Comparison of ENCODE assay signal across 14 cellular contexts in genomic region chr11:19614370-19614936, GRCh38.
"Had no signal": no experiment of that assay in that cellular context is flagged by ENCODE, and none has a peak within 500 bp of the region (broad histone marks: within the 10 kb centered on the region; RNA-seq: fewer than 3 reads in every experiment).

No MANE protein-coding gene starts in this region.

- H3K27ac ChIP-seq: brain microvascular endothelial cell, heart left ventricle, parathyroid adenoma, tibial nerve had no signal

- H3K79me2 ChIP-seq: parathyroid adenoma had no signal

- H3K4me1 ChIP-seq: parathyroid adenoma had no signal

- DNase-seq: activated CD4-positive, alpha-beta T cell treated with anti-CD3 and anti-CD28 coated beads, Interleukin-2, amount 50 U/mL, for 4 hours; activated CD8-positive, alpha-beta memory T cell treated with anti-CD3 and anti-CD28 coated beads, Interleukin-2, amount 10 ng/mL, durations not matched to agents 7 days and 5 days; activated effector memory CD4-positive, alpha-beta T cell treated with Interleukin-2 at 50 U/mL for 16 hours; activated T-cell treated with anti-CD3 and anti-CD28 coated beads, Interleukin-2, amount 50 U/mL, for 24 hours; brain microvascular endothelial cell; foreskin melanocyte; heart left ventricle; naive B cell; retina; small intestine; T-helper 2 cell had no signal

- ATAC-seq: activated CD8-positive, alpha-beta memory T cell treated with anti-CD3 and anti-CD28 coated beads, Interleukin-2, amount 10 ng/mL, durations not matched to agents 7 days and 5 days; heart left ventricle; stimulated activated memory B cell treated with anti-CD40 and anti-IgM and Interleukin-4, amounts not matched to agents 10 μg/mL and 1 μg/mL and 100 μg/mL, for 72 hours had no signal

- H3K27me3 ChIP-seq: brain microvascular endothelial cell, heart left ventricle, tibial nerve had no signal

- FAIRE-seq: small intestine had no signal

- H3K36me3 ChIP-seq: brain microvascular endothelial cell, heart left ventricle, tibial nerve had no signal

- H3K9ac ChIP-seq: parathyroid adenoma had no signal

- H2AFZ ChIP-seq: parathyroid adenoma had no signal

- H3K4me3 ChIP-seq: heart left ventricle, tibial nerve had no signal
